Comparison of ENCODE assay signal across 8 cellular contexts in the genomic region with DNA sequence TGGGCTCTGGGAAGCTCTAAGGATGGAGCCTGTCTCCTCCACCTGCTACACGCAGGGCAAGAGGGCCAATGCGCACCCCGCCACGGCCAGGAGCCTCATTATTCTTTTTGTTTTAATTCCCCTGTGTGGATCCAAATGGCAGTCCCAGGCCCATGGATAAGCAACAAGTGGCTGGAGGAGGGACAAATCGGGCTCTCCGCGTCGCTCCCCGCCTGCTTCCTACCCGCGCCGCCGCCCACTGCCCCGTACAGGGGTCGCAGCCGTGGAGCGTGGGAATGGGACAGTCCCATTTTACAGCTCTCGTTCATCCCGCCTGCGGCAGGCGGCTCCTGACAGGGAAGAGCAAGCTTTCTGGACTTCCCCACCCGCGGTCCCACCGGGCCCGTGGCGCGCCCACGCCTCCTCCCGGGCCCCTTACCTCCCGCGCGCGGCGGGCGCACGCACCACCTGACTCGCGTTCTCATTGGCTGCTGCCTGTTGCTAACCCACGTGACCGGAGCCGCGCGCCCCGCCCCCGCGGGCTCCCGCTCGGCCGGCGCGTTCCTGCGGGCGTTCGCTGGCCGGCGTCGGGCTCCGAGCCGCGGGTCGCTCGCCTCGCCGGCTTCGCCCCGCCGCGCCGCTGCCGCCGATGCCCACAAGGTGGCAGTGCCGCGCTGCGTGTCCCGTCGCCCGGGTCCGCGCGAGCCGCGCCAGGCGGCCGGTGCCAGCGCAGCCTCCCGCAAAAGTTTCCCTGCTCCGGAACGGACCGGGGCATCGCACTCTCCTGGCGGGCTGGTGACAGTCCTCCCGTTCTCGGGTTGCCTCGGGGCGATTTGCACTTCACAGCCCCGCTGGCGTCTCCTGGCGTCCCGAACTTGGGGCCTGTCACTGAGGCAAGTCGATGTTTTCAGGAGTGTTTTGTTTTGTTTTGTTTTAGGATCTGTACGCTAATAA.
A peak's percentile ranks its signal among the peaks of the same experiment; 100 is the strongest.
DNase-seq lines count a peak whose midpoint lies in the region; ATAC-seq, FAIRE-seq and TF ChIP-seq lines count a peak whose summit lies in the region.

No MANE protein-coding gene starts in this region.

- H4K20me1 ChIP-seq in mammary epithelial cell (ENCODE audit: insufficient read depth, low read length) = no peaks in the 10 kb centered on the region

- DNase-seq in ACHN (peak; percentile 87), NCI-H2107 treated with DMSO at 0.1 percent for 48 hours (lab: John Stamatoyannopoulos, UW; ENCODE audit: unreplicated experiment) (peak; percentile 63), mammary epithelial cell (peak; percentile 83), iPS-NIHi11 (ENCODE audit: low spot score) (peak; percentile 100), small intestine (peak; percentile 91)

- peaks cover 21% of the 10 kb centered on the region for H3K4me1 ChIP-seq in mammary epithelial cell (ENCODE audit: insufficient read depth, low read length)
- peaks cover 0 to 3% of the 10 kb centered on the region in 2 donors for H3K4me1 ChIP-seq in small intestine (ENCODE audit: control insufficient read depth in 2 of 2, insufficient read depth in 1 of 2, low read depth in 1 of 2, low read length in 1 of 2)

- 6% methylated on average over 25 of the region's 101 CpGs for WGBS in mammary epithelial cell (ENCODE audit: low coverage, missing lambda C conversion rate)
- WGBS in small intestine, 3 donors = 1 to 2% (median 1%) methylated on average over 60 to 101 of the region's 101 CpGs

- H3K4me3 ChIP-seq in mammary epithelial cell (replicated peaks in 1 of 3; ENCODE audit: insufficient read depth in 1 of 3, low read depth in 2 of 3, low read length in 3 of 3) (peak overlapping the region; percentile 63 to 81 (median 64)), small intestine (ENCODE audit: low read depth in 1 of 2, low read length in 2 of 2) (peak overlapping the region; percentile 51 to 80)

- BruUV-seq in mammary epithelial cell (replicated peaks; lab: Mats Ljungman, UMichigan) = TSS peak; percentile 76

- CTCF ChIA-PET in mammary epithelial cell (lab: Charles Lee; ENCODE audit: low non-redundant PET) = no interaction called here

- TF ChIP-seq CTCF in VCaP (conservative IDR thresholded peaks at IDR 0.05) (peak; percentile 79), mammary epithelial cell (conservative IDR thresholded peaks at IDR 0.05 in 1 of 2, IDR thresholded peaks at IDR 0.05 in 1 of 2; ENCODE audit: extremely low read depth in 1 of 2, insufficient read depth in 1 of 2, low read depth in 1 of 2, low read length in 2 of 2) (peak; percentile 42 to 55)

- dilution Hi-C loops in mammary epithelial cell (cut with HindIII; ENCODE audit: low sequenced_read_pairs) = no loop called here

- no peaks in the 10 kb centered on the region for H3K79me2 ChIP-seq in mammary epithelial cell (ENCODE audit: insufficient read depth, low read length)

- H2AFZ ChIP-seq in mammary epithelial cell (ENCODE audit: low read depth, low read length) = peak overlapping the region; percentile 96

- no peaks in the 10 kb centered on the region for H3K9me3 ChIP-seq in mammary epithelial cell (replicated peaks; ENCODE audit: insufficient read depth, low read length)
- H3K9me3 ChIP-seq in small intestine (ENCODE audit: control insufficient read depth, low read depth) = no peaks in the 10 kb centered on the region

- ATAC-seq in GM18858 (IDR thresholded peaks at IDR 0.05; ENCODE audit: unreplicated experiment) (peak; percentile 85), HG03066 (IDR thresholded peaks at IDR 0.05; ENCODE audit: low read depth, unreplicated experiment) (peak; percentile 90)

- FAIRE-seq in small intestine (lab: Jason Lieb, UNC) = no peak

- H3K27ac ChIP-seq in VCaP = peak overlapping the region; percentile 54; the same call in 1 of the 2 replicates
- peak overlapping the region; percentile 72 for H3K27ac ChIP-seq in mammary epithelial cell (ENCODE audit: insufficient read depth, low read depth, low read length)
- H3K27ac ChIP-seq in small intestine (ENCODE audit: low read depth in 1 of 2, low read length in 1 of 2) = peak overlapping the region; percentile 75 to 83

- no peaks in the 10 kb centered on the region for H3K27me3 ChIP-seq in mammary epithelial cell (ENCODE audit: insufficient read depth, low read length)
- no peaks in the 10 kb centered on the region for H3K27me3 ChIP-seq in small intestine (ENCODE audit: control insufficient read depth in 2 of 2, insufficient read depth in 2 of 2, low read length in 2 of 2)

- H3K9ac ChIP-seq in mammary epithelial cell (ENCODE audit: insufficient read depth, low read length) = peak overlapping the region; percentile 67

- in situ Hi-C loops in ACHN (cut with HindIII; ENCODE audit: low pct_ligation_motif_present, low pct_unique_long_range_greater_than_20kb, low sequenced_read_pairs) = no loop called here
- in situ Hi-C loops in mammary epithelial cell (cut with MboI; ENCODE audit: low sequenced_read_pairs in 2 of 2) = loop anchor here (10.0 to 25.0 kb wide), 5 partner anchors 251 to 1401 kb away; no protein-coding TSS in a partner anchor

- intact Hi-C loops in mammary epithelial cell (cut with micrococcal nuclease) = loop anchor here (1.0 to 5.0 kb wide), 8 partner anchors 60 to 1234 kb away; no protein-coding TSS in a partner anchor

- H3K4me2 ChIP-seq in mammary epithelial cell (ENCODE audit: insufficient read depth, low read depth, low read length) = peak overlapping the region; percentile 98

- H3K36me3 ChIP-seq in mammary epithelial cell (ENCODE audit: insufficient read depth, low read length) (no peaks in the 10 kb centered on the region), small intestine (ENCODE audit: control insufficient read depth in 2 of 2, insufficient read depth in 2 of 2, low read length in 2 of 2) (no peaks in the 10 kb centered on the region)

Comparison
In these comparisons a context has a peak if more than half of its experiments do, and no peak if none do; other contexts are left out.
1. Peak in every context shown above with its lines: DNase-seq, ATAC-seq, H3K4me3 ChIP-seq and H3K27ac ChIP-seq.